8 cellular contexts compared by ENCODE assay signal in the genomic region with DNA sequence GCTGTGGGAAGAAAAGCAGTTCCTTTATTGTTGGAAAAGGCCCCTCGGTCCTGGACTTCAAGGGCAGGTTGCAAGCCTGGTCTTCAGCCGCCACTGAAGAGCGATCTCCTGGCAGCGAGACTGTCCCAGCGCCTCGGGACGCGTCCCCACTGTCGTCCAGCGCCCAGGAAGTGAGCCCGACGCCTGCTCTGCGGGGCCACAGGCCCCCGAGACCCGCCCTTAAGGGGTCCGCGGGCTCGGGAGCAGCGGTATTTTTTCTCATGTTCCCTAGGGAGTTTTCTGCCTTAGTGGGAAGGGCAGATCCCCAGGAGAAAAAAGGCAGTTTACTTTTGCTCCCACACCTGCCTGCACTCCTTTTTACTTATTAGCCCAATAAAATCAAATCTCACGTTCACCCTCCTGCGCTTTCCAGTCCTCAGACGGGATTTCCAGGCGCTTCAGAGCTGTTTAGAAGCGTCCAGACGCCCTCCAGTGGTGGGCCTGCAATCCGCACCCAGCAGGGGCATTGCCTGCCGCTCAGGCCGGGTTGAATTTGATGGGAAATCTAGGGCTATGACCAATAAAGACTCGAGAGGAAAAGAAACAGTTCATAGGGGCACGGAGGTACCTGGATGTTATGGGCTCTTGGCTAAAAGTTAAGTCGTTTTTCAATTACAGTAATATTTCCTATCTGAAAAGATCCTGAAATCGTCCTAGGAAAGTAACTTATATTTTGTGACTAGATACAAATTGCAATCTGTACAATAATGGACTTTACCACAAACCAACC. TPM values are rescaled to one million over a fixed set of nuclear protein-coding genes. Genes with fewer than 3 reads are reported as not detected.
DNase-seq lines count a peak whose midpoint lies in the region; ATAC-seq and TF ChIP-seq lines count a peak whose summit lies in the region.

No MANE protein-coding gene starts in this region.

- peak overlapping the region; percentile 72 for H3K9ac ChIP-seq in HUES64 (ENCODE audit: low read depth, low read length)
- peak overlapping the region; percentile 47 for H3K9ac ChIP-seq in OCI-LY3 (ENCODE audit: low read length)

- H3K4me3 ChIP-seq in HUES64 (ENCODE audit: low read length) (peak overlapping the region; percentile 93), OCI-LY3 (ENCODE audit: low read length) (peak overlapping the region; percentile 74), muscle layer of duodenum (ENCODE audit: low read depth in 1 of 2, low read length in 2 of 2) (peak overlapping the region; percentile 66 to 90)

- H3K4me1 ChIP-seq in HUES64 (ENCODE audit: insufficient read depth, low read length) (peaks cover 18% of the 10 kb centered on the region), OCI-LY3 (ENCODE audit: low read length) (peaks cover 4% of the 10 kb centered on the region), muscle layer of duodenum (ENCODE audit: control insufficient read depth in 1 of 2, insufficient read depth in 2 of 2, low read length in 2 of 2) (peaks cover 0 to 17% of the 10 kb centered on the region in 2 donors)

- H3K4me1 Mint-ChIP-seq in activated T-cell treated with anti-CD3 and anti-CD28 coated beads, Interleukin-2, amount 50 U/mL, for 4 hours (ENCODE audit: low read depth): peaks cover 29% of the 10 kb centered on the region

- peak overlapping the region; percentile 69 for H3K4me3 Mint-ChIP-seq in activated T-cell treated with anti-CD3 and anti-CD28 coated beads, Interleukin-2, amount 50 U/mL, for 4 hours

- WGBS in HUES64: 2% methylated on average over 32 of the region's 32 CpGs

- TF ChIP-seq CTCF in OCI-LY3 (IDR thresholded peaks at IDR 0.05; ENCODE audit: low read depth, low read length): peak; percentile 87

- H3K27ac ChIP-seq in HUES64 (ENCODE audit: low read depth, low read length) (0 out of 2 replicates have a peak overlapping the region, but pooled peaks have one; percentile 8), OCI-LY3 (ENCODE audit: low read length) (no peak overlapping the region), muscle layer of duodenum (ENCODE audit: low read length) (peak overlapping the region; percentile 49)

- ATAC-seq in GM21526 (IDR thresholded peaks at IDR 0.05; ENCODE audit: low FRiP score, unreplicated experiment) (peak; percentile 84), esophagus mucosa (peak; percentile 70)
- ATAC-seq in activated T-cell treated with anti-CD3 and anti-CD28 coated beads, Interleukin-2, amount 50 U/mL, for 4 hours: peak; percentile 77 to 78

- peak overlapping the region; percentile 86; the same call in 1 of the 2 replicates for H2AFZ ChIP-seq in OCI-LY3 (ENCODE audit: low read depth, low read length)

- H3K4me2 ChIP-seq in OCI-LY3 (ENCODE audit: low read length): peak overlapping the region; percentile 72

- no peaks in the 10 kb centered on the region for H3K9me3 Mint-ChIP-seq in activated T-cell treated with anti-CD3 and anti-CD28 coated beads, Interleukin-2, amount 50 U/mL, for 4 hours

- H3K36me3 ChIP-seq in HUES64 (ENCODE audit: insufficient read depth, low read length): no peaks in the 10 kb centered on the region
- H3K36me3 ChIP-seq in OCI-LY3 (replicated peaks; ENCODE audit: low read depth, low read length): no peaks in the 10 kb centered on the region
- H3K36me3 ChIP-seq in muscle layer of duodenum (ENCODE audit: control insufficient read depth in 1 of 2, insufficient read depth in 2 of 2, low read length in 2 of 2): no peaks in the 10 kb centered on the region

- DNase-seq in DMS 273 (lab: John Stamatoyannopoulos, UW; ENCODE audit: unreplicated experiment): peak; percentile 97
- peak; percentile 63 for DNase-seq in activated T-cell treated with anti-CD3 and anti-CD28 coated beads, Interleukin-2, amount 50 U/mL, for 4 hours
- peak; percentile 61 for DNase-seq in stimulated activated CD8-positive, alpha-beta memory T cell treated with anti-CD3 and anti-CD28 coated beads, Interleukin-7, amount 100 ng/mL, for 24 hours (ENCODE audit: low read depth)

- H3K79me2 ChIP-seq in OCI-LY3 (ENCODE audit: low read length): no peaks in the 10 kb centered on the region

- no peaks in the 10 kb centered on the region for H3K9me3 ChIP-seq in HUES64 (ENCODE audit: insufficient read depth, low read depth, low read length)
- H3K9me3 ChIP-seq in OCI-LY3 (ENCODE audit: insufficient read depth, low read length): no peaks in the 10 kb centered on the region
- H3K9me3 ChIP-seq in muscle layer of duodenum (ENCODE audit: control insufficient read depth in 1 of 2, low read length in 2 of 2): no peaks in the 10 kb centered on the region

- peaks cover 63% of the 10 kb centered on the region for H3K27me3 Mint-ChIP-seq in activated T-cell treated with anti-CD3 and anti-CD28 coated beads, Interleukin-2, amount 50 U/mL, for 4 hours (ENCODE audit: low read depth)

- H3K36me3 Mint-ChIP-seq in activated T-cell treated with anti-CD3 and anti-CD28 coated beads, Interleukin-2, amount 50 U/mL, for 4 hours (ENCODE audit: insufficient read depth): no peaks in the 10 kb centered on the region

- H3K27me3 ChIP-seq in HUES64 (ENCODE audit: insufficient read depth, low read length): peaks cover 20% of the 10 kb centered on the region
- 0 out of 2 replicates have a peak, but pooled peaks cover 3% of the 10 kb centered on the region for H3K27me3 ChIP-seq in OCI-LY3 (ENCODE audit: low read depth, low read length)
- no peaks in the 10 kb centered on the region for H3K27me3 ChIP-seq in muscle layer of duodenum (ENCODE audit: low read depth, low read length)

- no peaks in the 10 kb centered on the region for H4K20me1 ChIP-seq in OCI-LY3 (ENCODE audit: insufficient read depth, low read length)

RNA-seq across cellular contexts. Expression of gene EFNA5, which starts 2.8 kb away (rescaled TPM):
- 12.5 TPM for polyA plus RNA-seq in HUES64 (2013, experiment 1 of 2)
- polyA plus RNA-seq in HUES64 (2013, experiment 2 of 2): 10.6 TPM
- under 1 TPM in 2 of 3 donors, not detected in 1; 0.13 to 0.24 TPM for total RNA-seq in activated T-cell treated with anti-CD3 and anti-CD28 coated beads, Interleukin-2, amount 50 U/mL, for 4 hours
- total RNA-seq in esophagus mucosa: 29.7 TPM

Comparison
In these comparisons a context has a peak if more than half of its experiments do, and no peak if none do; other contexts are left out.
1. RNA of gene EFNA5, which starts 2.8 kb away (total RNA-seq): 29.7 TPM in esophagus mucosa (single experiment); 0.13 to 0.24 TPM in activated T-cell treated with anti-CD3 and anti-CD28 coated beads, Interleukin-2, amount 50 U/mL, for 4 hours; every median in the first group is over 10 times any median in the second.
2. Peak in every context shown above with its lines, with median percentiles within 50 percentile points of each other: DNase-seq, ATAC-seq and H3K4me3 ChIP-seq.